Comparison of ENCODE assay signal across 7 cellular contexts in the genomic region with DNA sequence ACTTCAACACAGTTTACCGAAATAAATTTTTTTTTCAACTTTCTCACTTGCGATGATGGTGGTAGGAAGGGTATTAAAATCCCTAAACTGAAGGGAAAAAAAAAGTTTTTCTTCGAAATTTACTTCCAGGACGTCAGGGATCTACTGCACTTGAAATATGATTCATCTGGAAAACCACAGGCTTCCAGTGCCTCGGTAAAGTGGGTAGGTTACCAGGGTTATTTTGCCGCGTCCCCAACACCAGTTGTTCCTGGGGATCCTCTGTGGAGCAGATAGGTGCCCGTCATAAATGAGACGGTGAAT. TPM values are rescaled to one million over a fixed set of nuclear protein-coding genes. Genes with fewer than 3 reads are reported as not detected.
DNase-seq lines count a peak whose midpoint lies in the region; ATAC-seq and TF ChIP-seq lines count a peak whose summit lies in the region.

No MANE protein-coding gene starts in this region.

- no peaks in the 10 kb centered on the region for H3K27me3 ChIP-seq in gastroesophageal sphincter

- peak overlapping the region; percentile 70 for H3K27ac Mint-ChIP-seq in T-helper 17 cell

- POLR2A ChIA-PET in HEK293 (lab: Yijun Ruan, JAX) = interaction anchor here (0.8 to 1.8 kb wide), 10 partner anchors 10 to 119 kb away, joined by 3 to 15 read pairs (median 4); partner anchors contain the start of genes PCAT6 and TMEM183A

- no peaks in the 10 kb centered on the region for H3K4me1 ChIP-seq in HEK293 (ENCODE audit: control insufficient read depth, insufficient read depth, low read length)
- peaks cover 0 to 19% (median 4%) of the 10 kb centered on the region in 3 donors for H3K4me1 ChIP-seq in gastroesophageal sphincter

- peaks cover 0 to 34% of the 10 kb centered on the region in 2 experiments; a peak in 2 of 3 replicates for H3K36me3 ChIP-seq in HEK293 (ENCODE audit: control insufficient read depth in 2 of 2, insufficient read depth in 1 of 2, low read length in 2 of 2)
- H3K36me3 ChIP-seq in gastroesophageal sphincter = peaks cover 0 to 31% of the 10 kb centered on the region in 2 donors

- CTCF ChIA-PET in HEK293 (lab: Yijun Ruan, JAX) = no interaction called here

- 2 to 7% methylated on average over 5 to 9 of the region's 9 CpGs for WGBS in gastroesophageal sphincter (ENCODE audit: low coverage in 1 of 2), 2 donors

- TF ChIP-seq CTCF in HEK293 (tag by site-specific recombination; IDR thresholded peaks at IDR 0.05) = no peak
- TF ChIP-seq CTCF in gastroesophageal sphincter (IDR thresholded peaks at IDR 0.05) = no peak

- peaks cover 23% of the 10 kb centered on the region for H3K4me1 Mint-ChIP-seq in T-helper 17 cell

- ATAC-seq in T-helper 17 cell (no peak), gastroesophageal sphincter (no peak), GM18520 (IDR thresholded peaks at IDR 0.05; ENCODE audit: unreplicated experiment) (no peak)

- no peak for DNase-seq in T-helper 17 cell
- no peak for DNase-seq in skeletal muscle cell (ENCODE audit: low read depth)
- DNase-seq in central memory CD4-positive, alpha-beta T cell = no peak
- no peak for DNase-seq in medulla oblongata (ENCODE audit: extremely low spot score)

- no peaks in the 10 kb centered on the region for H3K9me3 ChIP-seq in HEK293 (ENCODE audit: control insufficient read depth, insufficient read depth, low read depth, low read length)
- H3K9me3 ChIP-seq in T-helper 17 cell (ENCODE audit: control insufficient read depth, low read length, poor library complexity, severe bottlenecking) = no peaks in the 10 kb centered on the region
- H3K9me3 ChIP-seq in gastroesophageal sphincter = no peaks in the 10 kb centered on the region

- no peak for TF ChIP-seq POLR2A in gastroesophageal sphincter (IDR thresholded peaks at IDR 0.05)

- H3K4me3 Mint-ChIP-seq in T-helper 17 cell = peak overlapping the region; percentile 98

- peaks cover 8% of the 10 kb centered on the region for H3K36me3 Mint-ChIP-seq in T-helper 17 cell (ENCODE audit: low read depth)

- H3K27ac ChIP-seq in HEK293 (ENCODE audit: extremely low read depth, low read depth, low read length) = peak overlapping the region; percentile 79
- H3K27ac ChIP-seq in gastroesophageal sphincter = peak overlapping the region; percentile 41 to 96 (median 96)

- no peak for TF ChIP-seq EP300 in gastroesophageal sphincter (IDR thresholded peaks at IDR 0.05)

- H3K4me3 ChIP-seq in HEK293 (ENCODE audit: low read depth, low read length) = peak overlapping the region; percentile 89
- peak overlapping the region; percentile 65 to 93 for H3K4me3 ChIP-seq in gastroesophageal sphincter
- peak overlapping the region; percentile 55 for H3K4me3 ChIP-seq in skeletal muscle cell (ENCODE audit: low read depth, low read length)

- H3K27me3 Mint-ChIP-seq in T-helper 17 cell = no peaks in the 10 kb centered on the region

TF ChIP-seq in HEK293, 187 proteins besides CTCF, POLR2A, EP300 and RAD21:
- TF ChIP-seq ZNF223 (tag by site-specific recombination; IDR thresholded peaks at IDR 0.05) (no peak), MZF1 (tag by site-specific recombination; IDR thresholded peaks at IDR 0.05; ENCODE audit: borderline replicate concordance) (peak; percentile 83), ZNF280D (tag by site-specific recombination; IDR thresholded peaks at IDR 0.05) (no peak), ZBTB48 (tag by site-specific recombination; IDR thresholded peaks at IDR 0.05) (peak; percentile 53; the same call in 1 of the 2 replicates), ZNF610 (tag by site-specific recombination; IDR thresholded peaks at IDR 0.05; ENCODE audit: borderline replicate concordance) (no peak), ZNF335 (tag by site-specific recombination; conservative IDR thresholded peaks at IDR 0.05) (peak; percentile 83; the same call in 1 of the 2 replicates), ZNF629 (tag by site-specific recombination; IDR thresholded peaks at IDR 0.05) (no peak), ZNF114 (tag by site-specific recombination; IDR thresholded peaks at IDR 0.05) (no peak)
- TF ChIP-seq, protein P1, sequence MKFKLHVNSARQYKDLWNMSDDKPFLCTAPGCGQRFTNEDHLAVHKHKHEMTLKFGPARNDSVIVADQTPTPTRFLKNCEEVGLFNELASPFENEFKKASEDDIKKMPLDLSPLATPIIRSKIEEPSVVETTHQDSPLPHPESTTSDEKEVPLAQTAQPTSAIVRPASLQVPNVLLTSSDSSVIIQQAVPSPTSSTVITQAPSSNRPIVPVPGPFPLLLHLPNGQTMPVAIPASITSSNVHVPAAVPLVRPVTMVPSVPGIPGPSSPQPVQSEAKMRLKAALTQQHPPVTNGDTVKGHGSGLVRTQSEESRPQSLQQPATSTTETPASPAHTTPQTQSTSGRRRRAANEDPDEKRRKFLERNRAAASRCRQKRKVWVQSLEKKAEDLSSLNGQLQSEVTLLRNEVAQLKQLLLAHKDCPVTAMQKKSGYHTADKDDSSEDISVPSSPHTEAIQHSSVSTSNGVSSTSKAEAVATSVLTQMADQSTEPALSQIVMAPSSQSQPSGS (tag by site-specific recombination; IDR thresholded peaks at IDR 0.05; ENCODE audit: low read depth) = no peak
TF ChIP-seq in HEK293: peak in this region for 3.

RNA-seq across cellular contexts. Expression of gene RABIF, which starts 0.8 kb away (rescaled TPM):
- total RNA-seq in T-helper 17 cell (10 to 100 TPM; 10.3 to 11.1 TPM), gastroesophageal sphincter (1 to 10 TPM; 4.7 to 7.3 (median 6.1) TPM)

RNA-seq across cellular contexts. Expression of gene KLHL12, which starts 38.9 kb away (rescaled TPM):
- total RNA-seq in T-helper 17 cell (10 to 100 TPM; 16.7 to 21.1 TPM), gastroesophageal sphincter (10 to 100 TPM; 14.1 to 23.0 (median 21.5) TPM)
